Comparison of ENCODE assay signal across 11 cellular contexts in the genomic region with DNA sequence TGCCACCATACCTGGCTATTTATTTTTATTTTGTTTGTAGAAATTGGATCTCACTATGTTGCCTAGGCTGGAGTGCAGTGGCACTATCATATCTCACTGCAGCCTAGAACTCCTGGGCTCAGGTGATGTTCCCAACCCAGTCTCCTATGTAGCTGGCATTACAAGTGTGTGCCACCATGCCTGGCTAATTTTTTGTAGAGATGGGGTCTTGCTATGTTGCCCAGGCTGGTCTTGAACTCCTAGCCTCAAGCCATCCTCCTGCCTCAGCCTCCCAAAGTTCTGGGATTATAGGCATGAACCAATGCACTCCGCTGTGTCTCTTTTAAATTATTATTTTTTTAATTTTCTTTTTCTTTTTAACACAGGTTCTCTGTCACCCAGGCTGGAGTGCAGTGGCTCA. TPM values are rescaled to one million over a fixed set of nuclear protein-coding genes. Genes with fewer than 3 reads are reported as not detected.
"Had no signal": no experiment of that assay in that cellular context is flagged by ENCODE, and none has a peak within 500 bp of the region (broad histone marks: within the 10 kb centered on the region; RNA-seq: fewer than 3 reads in every experiment).

No MANE protein-coding gene starts in this region.

RNA-seq across cellular contexts. Expression of a gene that starts 45.6 kb away (rescaled TPM):
- total RNA-seq: activated B cell treated with CpG ODN at 0.5 μM for 24 hours; activated CD4-positive, alpha-beta T cell treated with anti-CD3 and anti-CD28 coated beads, Interleukin-2, amount 10 ng/mL, durations not matched to agents 24 days and 14 days; activated CD8-positive, alpha-beta memory T cell treated with anti-CD3 and anti-CD28 coated beads for 36 hours; activated naive CD4-positive, alpha-beta T cell treated with anti-CD3 and anti-CD28 coated beads, Interleukin-2, amount 50 U/mL, for 72 hours; activated naive CD8-positive, alpha-beta T cell treated with anti-CD3 and anti-CD28 coated beads for 36 hours; activated T-cell treated with anti-CD3 and anti-CD28 coated beads, Interleukin-2, amount 50 U/mL, for 4 hours; activated T-helper 1 cell treated with anti-CD3 and anti-CD28 coated beads, Interleukin-12 subunit alpha, Interleukin-12 subunit beta, Interleukin-2, Interleukin-4 antibody, amounts not matched to agents 30 ng/mL and 10 ng/mL and 1 ng/mL, durations not matched to agents 14 hours and 24 hours and 36 hours; astrocyte; body of pancreas; breast epithelium; cerebellum had no signal
